8 cellular contexts compared by ENCODE assay signal in genomic region chr7:36723951-36724664, GRCh38. TPM values are rescaled to one million over a fixed set of nuclear protein-coding genes. Genes with fewer than 3 reads are reported as not detected.
DNase-seq lines count a peak whose midpoint lies in the region; ATAC-seq and TF ChIP-seq lines count a peak whose summit lies in the region.
"Had no signal": no experiment of that assay in that cellular context is flagged by ENCODE, and none has a peak within 500 bp of the region (broad histone marks: within the 10 kb centered on the region; RNA-seq: fewer than 3 reads in every experiment).

Gene AOAH (minus strand): TSS chr7:36724494. CDS start chr7:36724148, 346 bp downstream.

- H3K27me3 ChIP-seq in HL-60 (ENCODE audit: insufficient read depth, poor library complexity, severe bottlenecking) (no peaks in the 10 kb centered on the region), heart right ventricle (no peaks in the 10 kb centered on the region)

- TF ChIP-seq CTCF in HL-60 (IDR thresholded peaks at IDR 0.05; ENCODE audit: insufficient read depth, low read length) = no peak
- TF ChIP-seq CTCF in heart right ventricle (IDR thresholded peaks at IDR 0.05) = no peak

- H3K9me3 ChIP-seq in heart right ventricle = peaks cover 0 to 12% (median 0%) of the 10 kb centered on the region in 11 donors

- ATAC-seq in GM21360 (IDR thresholded peaks at IDR 0.05; ENCODE audit: unreplicated experiment) (peak; percentile 89), heart right ventricle (peak; percentile 38 to 84 (median 74))

- peak within 1 kb of the TSS; percentile 79 for H3K27ac ChIP-seq in HL-60 (replicated peaks)
- peak within 1 kb of the TSS in 4 of 10 donors; percentile 3 to 91 (median 15) for H3K27ac ChIP-seq in heart right ventricle
- H3K27ac ChIP-seq: parathyroid adenoma had no signal

- peak within 1 kb of the TSS; percentile 54 for H3K4me3 ChIP-seq in HL-60 (replicated peaks; ENCODE audit: insufficient read depth, low read length)
- H3K4me3 ChIP-seq in heart right ventricle = peak within 1 kb of the TSS in 6 of 10 donors; percentile 19 to 61 (median 25)

- peaks cover 0 to 54% (median 0%) of the 10 kb centered on the region in 9 donors for H3K4me1 ChIP-seq in heart right ventricle
- H3K4me1 ChIP-seq: parathyroid adenoma had no signal

- intact Hi-C loops in heart right ventricle (cut with DNase I) = no loop called here

- WGBS in heart right ventricle, 2 donors = 70 to 84% methylated on average over 14 of the region's 14 CpGs

- no peaks in the 10 kb centered on the region for H3K36me3 ChIP-seq in heart right ventricle

- peak; percentile 80 to 96 for DNase-seq in HL-60 (ENCODE audit: low read depth in 1 of 2, low spot score in 1 of 2)
- peak; percentile 83 for DNase-seq in activated CD8-positive, alpha-beta memory T cell treated with anti-CD3 and anti-CD28 coated beads for 24 hours
- peak; percentile 43 to 54 for DNase-seq in heart right ventricle
- DNase-seq in stimulated activated CD4-positive, alpha-beta T cell treated with anti-CD3 and anti-CD28 coated beads, TNF-alpha, amount 100 ng/mL, for 4 hours (ENCODE audit: low read depth in 3 of 3) = peak in 2 of 3 experiments; percentile 14 to 35
- DNase-seq in NCI-H2081 (lab: John Stamatoyannopoulos, UW) = no peak
- DNase-seq in ecto neural progenitor cell (ENCODE audit: low spot score) = no peak

RNA-seq across cellular contexts. Expression of gene AOAH, which starts in this region (rescaled TPM):
- total RNA-seq in heart right ventricle = 10 to 100 TPM in 1 of 10 donors, 1 to 10 TPM in 7, under 1 TPM in 2; 0.70 to 19.5 (median 2.2) TPM
- polyA plus RNA-seq in heart right ventricle = 1 to 10 TPM in 1 of 2 donors, under 1 TPM in 1; 0.73 to 1.1 TPM

Comparison
In these comparisons a context has a peak if more than half of its experiments do, and no peak if none do; other contexts are left out.
1. DNase-seq: peak in HL-60 (2 of 2), activated CD8-positive, alpha-beta memory T cell treated with anti-CD3 and anti-CD28 coated beads for 24 hours (single experiment), heart right ventricle (2 of 2) and stimulated activated CD4-positive, alpha-beta T cell treated with anti-CD3 and anti-CD28 coated beads, TNF-alpha, amount 100 ng/mL, for 4 hours (2 of 3); none in NCI-H2081 (0 of 2) and ecto neural progenitor cell (single experiment).